In genomic region chr10:82234173-82234572, GRCh38 we compare ENCODE assay signal across 6 cellular contexts.
"Had no signal": no experiment of that assay in that cellular context is flagged by ENCODE, and none has a peak within 500 bp of the region (broad histone marks: within the 10 kb centered on the region; RNA-seq: fewer than 3 reads in every experiment).

No MANE protein-coding gene starts in this region.

- H3K27ac ChIP-seq: GM23248, HL-60 had no signal

- H3K9ac ChIP-seq: GM23248 had no signal

- H3K9me3 ChIP-seq: HAP-1 had no signal

- H3K36me3 ChIP-seq: HAP-1 had no signal

- H3K4me1 ChIP-seq: HAP-1 had no signal

- H3K4me3 ChIP-seq: GM23248, HAP-1 had no signal

- H2AFZ ChIP-seq: GM23248 had no signal

- DNase-seq: GM23248, GOT3, H7, HFFc6 had no signal
